23 cellular contexts compared by ENCODE assay signal in the genomic region with DNA sequence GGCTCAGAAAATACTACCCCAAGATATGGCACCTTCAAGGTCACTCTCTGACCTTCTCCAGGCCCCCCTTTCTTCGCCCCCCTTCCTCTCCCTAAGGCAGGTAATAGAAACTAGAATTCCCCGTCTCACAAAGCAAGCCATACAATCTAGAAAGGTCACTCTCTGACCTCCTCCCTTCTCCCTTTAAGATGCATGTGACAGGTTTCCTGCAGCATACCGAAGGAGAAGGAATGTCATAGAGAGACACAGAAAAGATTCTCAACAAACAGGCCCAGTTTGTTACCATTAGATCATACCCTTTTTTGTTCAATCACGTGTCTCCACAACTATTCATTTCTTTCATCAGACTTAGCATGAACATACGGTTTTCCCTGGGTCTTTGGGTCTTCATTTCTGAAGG. TPM values are rescaled to one million over a fixed set of nuclear protein-coding genes. Genes with fewer than 3 reads are reported as not detected.
"Had no signal": no experiment of that assay in that cellular context is flagged by ENCODE, and none has a peak within 500 bp of the region (broad histone marks: within the 10 kb centered on the region; RNA-seq: fewer than 3 reads in every experiment).

No MANE protein-coding gene starts in this region.

- H3K36me3 ChIP-seq: left ventricle myocardium inferior, lower lobe of right lung, right lobe of liver had no signal

- H3K9me3 ChIP-seq: left ventricle myocardium inferior, lower lobe of right lung, psoas muscle, right lobe of liver, testis, tibial nerve had no signal

- H3K9ac ChIP-seq: parathyroid adenoma had no signal

- H3K4me1 ChIP-seq: left ventricle myocardium inferior, lower lobe of right lung, parathyroid adenoma, psoas muscle, right lobe of liver, testis, tibial nerve had no signal

- ATAC-seq: esophagus mucosa; lower lobe of right lung; natural killer cell treated with Interleukin-12 subunit alpha and Interleukin-12 subunit beta and Interleukin-15 and Interleukin-18, amount 100 ng/mL, for 72 hours; psoas muscle; right lobe of liver; stimulated activated memory B cell treated with anti-CD40 and anti-IgM and Interleukin-4, amounts not matched to agents 10 μg/mL and 1 μg/mL and 100 μg/mL, for 72 hours had no signal

- H3K36me3 Mint-ChIP-seq: memory B cell; natural killer cell treated with Interleukin-12 subunit alpha and Interleukin-12 subunit beta and Interleukin-15 and Interleukin-18, amount 100 ng/mL, for 72 hours; stimulated activated memory B cell treated with anti-CD40 and anti-IgM and Interleukin-4, amounts not matched to agents 10 μg/mL and 1 μg/mL and 100 μg/mL, for 72 hours had no signal

- H3K4me3 ChIP-seq: left ventricle myocardium inferior, lower lobe of right lung, psoas muscle, right lobe of liver, testis, tibial nerve had no signal

- FAIRE-seq: endometrium, keratinocyte had no signal

- H2AFZ ChIP-seq: parathyroid adenoma had no signal

- H3K9me3 Mint-ChIP-seq: natural killer cell treated with Interleukin-12 subunit alpha and Interleukin-12 subunit beta and Interleukin-15 and Interleukin-18, amount 100 ng/mL, for 72 hours; stimulated activated memory B cell treated with anti-CD40 and anti-IgM and Interleukin-4, amounts not matched to agents 10 μg/mL and 1 μg/mL and 100 μg/mL, for 72 hours; stimulated activated naive CD8-positive, alpha-beta T cell treated with anti-CD3 and anti-CD28 coated beads, Interleukin-15, Interleukin-2, amounts not matched to agents 100 ng/mL and 50 ng/mL, for 24 hours had no signal

- H3K79me2 ChIP-seq: parathyroid adenoma had no signal

- H3K27me3 ChIP-seq: right lobe of liver, testis had no signal

- H3K27ac Mint-ChIP-seq: memory B cell; natural killer cell treated with Interleukin-12 subunit alpha and Interleukin-12 subunit beta and Interleukin-15 and Interleukin-18, amount 100 ng/mL, for 72 hours; stimulated activated memory B cell treated with anti-CD40 and anti-IgM and Interleukin-4, amounts not matched to agents 10 μg/mL and 1 μg/mL and 100 μg/mL, for 72 hours; stimulated activated naive CD8-positive, alpha-beta T cell treated with anti-CD3 and anti-CD28 coated beads, Interleukin-15, Interleukin-2, amounts not matched to agents 100 ng/mL and 50 ng/mL, for 24 hours had no signal

- DNase-seq: effector memory CD4-positive, alpha-beta T cell; left ventricle myocardium inferior; lower lobe of right lung; midbrain; psoas muscle; retina; right lobe of liver; stimulated activated CD4-positive, alpha-beta T cell treated with anti-CD3 and anti-CD28 coated beads, Interleukin-4, amount 100 ng/mL, for 24 hours; testis had no signal

- H3K4me1 Mint-ChIP-seq: central memory CD8-positive, alpha-beta T cell; memory B cell; stimulated activated memory B cell treated with anti-CD40 and anti-IgM and Interleukin-4, amounts not matched to agents 10 μg/mL and 1 μg/mL and 100 μg/mL, for 72 hours had no signal

- H3K4me3 Mint-ChIP-seq: central memory CD8-positive, alpha-beta T cell; memory B cell; natural killer cell treated with Interleukin-12 subunit alpha and Interleukin-12 subunit beta and Interleukin-15 and Interleukin-18, amount 100 ng/mL, for 72 hours; stimulated activated memory B cell treated with anti-CD40 and anti-IgM and Interleukin-4, amounts not matched to agents 10 μg/mL and 1 μg/mL and 100 μg/mL, for 72 hours; stimulated activated naive CD8-positive, alpha-beta T cell treated with anti-CD3 and anti-CD28 coated beads, Interleukin-15, Interleukin-2, amounts not matched to agents 100 ng/mL and 50 ng/mL, for 24 hours had no signal

- H3K27ac ChIP-seq: left ventricle myocardium inferior, lower lobe of right lung, parathyroid adenoma, psoas muscle, right lobe of liver, testis, tibial nerve had no signal

- H3K27me3 Mint-ChIP-seq: central memory CD8-positive, alpha-beta T cell; memory B cell; stimulated activated memory B cell treated with anti-CD40 and anti-IgM and Interleukin-4, amounts not matched to agents 10 μg/mL and 1 μg/mL and 100 μg/mL, for 72 hours; stimulated activated naive CD8-positive, alpha-beta T cell treated with anti-CD3 and anti-CD28 coated beads, Interleukin-15, Interleukin-2, amounts not matched to agents 100 ng/mL and 50 ng/mL, for 24 hours had no signal

RNA-seq across cellular contexts. Expression of a gene that starts 51.2 kb away (rescaled TPM):
- total RNA-seq: esophagus mucosa; fibroblast of lung; left ventricle myocardium inferior; lower lobe of right lung; natural killer cell treated with Interleukin-12 subunit alpha and Interleukin-12 subunit beta and Interleukin-15 and Interleukin-18, amount 100 ng/mL, for 72 hours; omental fat pad; psoas muscle; right lobe of liver; subcutaneous adipose tissue; tibial nerve; ureter had no signal
- polyA plus RNA-seq: fibroblast of lung, keratinocyte, psoas muscle had no signal
